2 cellular contexts compared by ENCODE assay signal in the genomic region with DNA sequence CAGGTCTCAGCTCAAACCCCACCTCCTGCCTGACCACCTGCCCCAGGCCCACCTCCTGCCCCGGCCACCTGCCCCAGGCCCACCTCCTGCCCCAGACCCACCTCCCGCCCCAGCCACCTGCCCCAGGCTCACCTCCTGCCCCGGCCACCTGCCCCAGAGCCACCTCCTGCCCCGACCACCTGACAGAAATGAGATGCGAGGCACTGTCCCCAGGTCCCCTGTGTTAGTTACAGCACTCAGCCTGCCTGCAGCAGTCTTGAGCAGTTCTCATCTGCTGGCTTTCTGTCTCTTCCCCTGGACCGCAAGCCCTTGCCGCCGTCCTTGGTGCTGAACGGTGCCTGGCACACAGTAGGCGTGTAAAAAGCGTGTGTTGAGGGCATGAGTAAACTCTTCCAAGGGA.
TF ChIP-seq lines count a peak whose summit lies in the region.

No MANE protein-coding gene starts in this region.

TF ChIP-seq in HepG2, 621 proteins besides CTCF, POLR2A, EP300 and RAD21 (continued from another document):
- TF ChIP-seq, protein P1, sequence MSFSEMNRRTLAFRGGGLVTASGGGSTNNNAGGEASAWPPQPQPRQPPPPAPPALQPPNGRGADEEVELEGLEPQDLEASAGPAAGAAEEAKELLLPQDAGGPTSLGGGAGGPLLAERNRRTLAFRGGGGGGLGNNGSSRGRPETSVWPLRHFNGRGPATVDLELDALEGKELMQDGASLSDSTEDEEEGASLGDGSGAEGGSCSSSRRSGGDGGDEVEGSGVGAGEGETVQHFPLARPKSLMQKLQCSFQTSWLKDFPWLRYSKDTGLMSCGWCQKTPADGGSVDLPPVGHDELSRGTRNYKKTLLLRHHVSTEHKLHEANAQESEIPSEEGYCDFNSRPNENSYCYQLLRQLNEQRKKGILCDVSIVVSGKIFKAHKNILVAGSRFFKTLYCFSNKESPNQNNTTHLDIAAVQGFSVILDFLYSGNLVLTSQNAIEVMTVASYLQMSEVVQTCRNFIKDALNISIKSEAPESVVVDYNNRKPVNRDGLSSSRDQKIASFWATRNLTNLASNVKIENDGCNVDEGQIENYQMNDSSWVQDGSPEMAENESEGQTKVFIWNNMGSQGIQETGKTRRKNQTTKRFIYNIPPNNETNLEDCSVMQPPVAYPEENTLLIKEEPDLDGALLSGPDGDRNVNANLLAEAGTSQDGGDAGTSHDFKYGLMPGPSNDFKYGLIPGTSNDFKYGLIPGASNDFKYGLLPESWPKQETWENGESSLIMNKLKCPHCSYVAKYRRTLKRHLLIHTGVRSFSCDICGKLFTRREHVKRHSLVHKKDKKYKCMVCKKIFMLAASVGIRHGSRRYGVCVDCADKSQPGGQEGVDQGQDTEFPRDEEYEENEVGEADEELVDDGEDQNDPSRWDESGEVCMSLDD (CRISPR knock-in tag; IDR thresholded peaks at IDR 0.05; ENCODE audit: borderline replicate concordance), result no peak
TF ChIP-seq in HepG2: peak in this region for 3.

TF ChIP-seq in WTC11, 78 proteins besides CTCF, POLR2A, EP300 and RAD21 (continued from another document):
- TF ChIP-seq, protein P2, sequence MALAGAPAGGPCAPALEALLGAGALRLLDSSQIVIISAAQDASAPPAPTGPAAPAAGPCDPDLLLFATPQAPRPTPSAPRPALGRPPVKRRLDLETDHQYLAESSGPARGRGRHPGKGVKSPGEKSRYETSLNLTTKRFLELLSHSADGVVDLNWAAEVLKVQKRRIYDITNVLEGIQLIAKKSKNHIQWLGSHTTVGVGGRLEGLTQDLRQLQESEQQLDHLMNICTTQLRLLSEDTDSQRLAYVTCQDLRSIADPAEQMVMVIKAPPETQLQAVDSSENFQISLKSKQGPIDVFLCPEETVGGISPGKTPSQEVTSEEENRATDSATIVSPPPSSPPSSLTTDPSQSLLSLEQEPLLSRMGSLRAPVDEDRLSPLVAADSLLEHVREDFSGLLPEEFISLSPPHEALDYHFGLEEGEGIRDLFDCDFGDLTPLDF (CRISPR knock-in tag; IDR thresholded peaks at IDR 0.05), result no peak
- TF ChIP-seq CREB1 (CRISPR knock-in tag; IDR thresholded peaks at IDR 0.05) (no peak), GTF2I (CRISPR knock-in tag; conservative IDR thresholded peaks at IDR 0.05) (no peak), FOXK1 (CRISPR knock-in tag; IDR thresholded peaks at IDR 0.05) (no peak)
- TF ChIP-seq, protein P3, sequence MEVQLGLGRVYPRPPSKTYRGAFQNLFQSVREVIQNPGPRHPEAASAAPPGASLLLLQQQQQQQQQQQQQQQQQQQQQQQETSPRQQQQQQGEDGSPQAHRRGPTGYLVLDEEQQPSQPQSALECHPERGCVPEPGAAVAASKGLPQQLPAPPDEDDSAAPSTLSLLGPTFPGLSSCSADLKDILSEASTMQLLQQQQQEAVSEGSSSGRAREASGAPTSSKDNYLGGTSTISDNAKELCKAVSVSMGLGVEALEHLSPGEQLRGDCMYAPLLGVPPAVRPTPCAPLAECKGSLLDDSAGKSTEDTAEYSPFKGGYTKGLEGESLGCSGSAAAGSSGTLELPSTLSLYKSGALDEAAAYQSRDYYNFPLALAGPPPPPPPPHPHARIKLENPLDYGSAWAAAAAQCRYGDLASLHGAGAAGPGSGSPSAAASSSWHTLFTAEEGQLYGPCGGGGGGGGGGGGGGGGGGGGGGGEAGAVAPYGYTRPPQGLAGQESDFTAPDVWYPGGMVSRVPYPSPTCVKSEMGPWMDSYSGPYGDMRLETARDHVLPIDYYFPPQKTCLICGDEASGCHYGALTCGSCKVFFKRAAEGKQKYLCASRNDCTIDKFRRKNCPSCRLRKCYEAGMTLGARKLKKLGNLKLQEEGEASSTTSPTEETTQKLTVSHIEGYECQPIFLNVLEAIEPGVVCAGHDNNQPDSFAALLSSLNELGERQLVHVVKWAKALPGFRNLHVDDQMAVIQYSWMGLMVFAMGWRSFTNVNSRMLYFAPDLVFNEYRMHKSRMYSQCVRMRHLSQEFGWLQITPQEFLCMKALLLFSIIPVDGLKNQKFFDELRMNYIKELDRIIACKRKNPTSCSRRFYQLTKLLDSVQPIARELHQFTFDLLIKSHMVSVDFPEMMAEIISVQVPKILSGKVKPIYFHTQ (CRISPR knock-in tag; IDR thresholded peaks at IDR 0.05), result no peak
- TF ChIP-seq, protein P4, sequence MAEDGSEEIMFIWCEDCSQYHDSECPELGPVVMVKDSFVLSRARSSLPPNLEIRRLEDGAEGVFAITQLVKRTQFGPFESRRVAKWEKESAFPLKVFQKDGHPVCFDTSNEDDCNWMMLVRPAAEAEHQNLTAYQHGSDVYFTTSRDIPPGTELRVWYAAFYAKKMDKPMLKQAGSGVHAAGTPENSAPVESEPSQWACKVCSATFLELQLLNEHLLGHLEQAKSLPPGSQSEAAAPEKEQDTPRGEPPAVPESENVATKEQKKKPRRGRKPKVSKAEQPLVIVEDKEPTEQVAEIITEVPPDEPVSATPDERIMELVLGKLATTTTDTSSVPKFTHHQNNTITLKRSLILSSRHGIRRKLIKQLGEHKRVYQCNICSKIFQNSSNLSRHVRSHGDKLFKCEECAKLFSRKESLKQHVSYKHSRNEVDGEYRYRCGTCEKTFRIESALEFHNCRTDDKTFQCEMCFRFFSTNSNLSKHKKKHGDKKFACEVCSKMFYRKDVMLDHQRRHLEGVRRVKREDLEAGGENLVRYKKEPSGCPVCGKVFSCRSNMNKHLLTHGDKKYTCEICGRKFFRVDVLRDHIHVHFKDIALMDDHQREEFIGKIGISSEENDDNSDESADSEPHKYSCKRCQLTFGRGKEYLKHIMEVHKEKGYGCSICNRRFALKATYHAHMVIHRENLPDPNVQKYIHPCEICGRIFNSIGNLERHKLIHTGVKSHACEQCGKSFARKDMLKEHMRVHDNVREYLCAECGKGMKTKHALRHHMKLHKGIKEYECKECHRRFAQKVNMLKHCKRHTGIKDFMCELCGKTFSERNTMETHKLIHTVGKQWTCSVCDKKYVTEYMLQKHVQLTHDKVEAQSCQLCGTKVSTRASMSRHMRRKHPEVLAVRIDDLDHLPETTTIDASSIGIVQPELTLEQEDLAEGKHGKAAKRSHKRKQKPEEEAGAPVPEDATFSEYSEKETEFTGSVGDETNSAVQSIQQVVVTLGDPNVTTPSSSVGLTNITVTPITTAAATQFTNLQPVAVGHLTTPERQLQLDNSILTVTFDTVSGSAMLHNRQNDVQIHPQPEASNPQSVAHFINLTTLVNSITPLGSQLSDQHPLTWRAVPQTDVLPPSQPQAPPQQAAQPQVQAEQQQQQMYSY (CRISPR knock-in tag; IDR thresholded peaks at IDR 0.05), result no peak
- TF ChIP-seq, protein P5, sequence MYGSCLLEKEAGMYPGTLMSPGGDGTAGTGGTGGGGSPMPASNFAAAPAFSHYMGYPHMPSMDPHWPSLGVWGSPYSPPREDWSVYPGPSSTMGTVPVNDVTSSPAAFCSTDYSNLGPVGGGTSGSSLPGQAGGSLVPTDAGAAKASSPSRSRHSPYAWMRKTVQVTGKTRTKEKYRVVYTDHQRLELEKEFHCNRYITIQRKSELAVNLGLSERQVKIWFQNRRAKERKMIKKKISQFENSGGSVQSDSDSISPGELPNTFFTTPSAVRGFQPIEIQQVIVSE (CRISPR knock-in tag; IDR thresholded peaks at IDR 0.05; ENCODE audit: borderline replicate concordance), result no peak
